Comparison of ENCODE assay signal across 8 cellular contexts in genomic region chr4:47668810-47669408, GRCh38.
DNase-seq lines count a peak whose midpoint lies in the region; ATAC-seq and TF ChIP-seq lines count a peak whose summit lies in the region.

No MANE protein-coding gene starts in this region.

- no peak overlapping the region for H3K4me3 ChIP-seq in fibroblast of the aortic adventitia (ENCODE audit: low read depth, low read length)
- H3K4me3 ChIP-seq in parathyroid adenoma (ENCODE audit: low read depth, low read length) = no peak overlapping the region

- H3K9me3 ChIP-seq in parathyroid adenoma (ENCODE audit: control insufficient read depth, low read length) = no peaks in the 10 kb centered on the region

- peak; percentile 69 for TF ChIP-seq CTCF in fibroblast of the aortic adventitia (IDR thresholded peaks at IDR 0.05; ENCODE audit: insufficient read depth, low read length)
- peak; percentile 61 for TF ChIP-seq CTCF in parathyroid adenoma (IDR thresholded peaks at IDR 0.05)

- H2AFZ ChIP-seq in parathyroid adenoma = no peak overlapping the region

- peak overlapping the region; percentile 38 for H3K4me2 ChIP-seq in parathyroid adenoma (ENCODE audit: low read length)

- DNase-seq in SIG-M5 treated with dmso at 0.1 percent for 504 hours (lab: John Stamatoyannopoulos, UW; ENCODE audit: unreplicated experiment) (peak; percentile 7), SIG-M5 (lab: John Stamatoyannopoulos, UW) (no peak), LoVo (ENCODE audit: low spot score) (peak; percentile 46), SW480 (ENCODE audit: low spot score) (peak; percentile 34), fibroblast of the aortic adventitia (ENCODE audit: low read depth) (peak; percentile 77), activated gamma-delta T cell treated with Interleukin-2 at 50 U/mL for 16 hours (no peak)

- no peaks in the 10 kb centered on the region for H3K79me2 ChIP-seq in parathyroid adenoma

- H3K9ac ChIP-seq in parathyroid adenoma = no peak overlapping the region

- no peaks in the 10 kb centered on the region for H3K4me1 ChIP-seq in parathyroid adenoma

- no peaks in the 10 kb centered on the region for H3K36me3 ChIP-seq in parathyroid adenoma (ENCODE audit: control insufficient read depth, insufficient read depth, low read length)

- ATAC-seq in GM21529 (IDR thresholded peaks at IDR 0.05; ENCODE audit: unreplicated experiment) = peak; percentile 68

- H3K27ac ChIP-seq in parathyroid adenoma = no peak overlapping the region

- H3K27me3 ChIP-seq in parathyroid adenoma (ENCODE audit: control insufficient read depth, insufficient read depth, low read length) = no peaks in the 10 kb centered on the region

Comparison
In these comparisons a context has a peak if more than half of its experiments do, and no peak if none do; other contexts are left out.
1. DNase-seq: peak in SIG-M5 treated with dmso at 0.1 percent for 504 hours (single experiment), LoVo (single experiment), SW480 (single experiment) and fibroblast of the aortic adventitia (single experiment); none in SIG-M5 (single experiment) and activated gamma-delta T cell treated with Interleukin-2 at 50 U/mL for 16 hours (single experiment).